ENCODE assay signal across 8 cellular contexts in genomic region chr1:52633291-52633754, GRCh38. TPM values are rescaled to one million over a fixed set of nuclear protein-coding genes. Genes with fewer than 3 reads are reported as not detected.
DNase-seq lines count a peak whose midpoint lies in the region; ATAC-seq, FAIRE-seq and TF ChIP-seq lines count a peak whose summit lies in the region.

No MANE protein-coding gene starts in this region.

- H3K27me3 ChIP-seq in bronchial epithelial cell (ENCODE audit: control insufficient read depth, insufficient read depth, low read length) (no peaks in the 10 kb centered on the region), upper lobe of left lung (peaks cover 0 to 11% (median 5%) of the 10 kb centered on the region in 4 donors)

- no peak for FAIRE-seq in bronchial epithelial cell (lab: Jason Lieb, UNC)

- H3K4me1 ChIP-seq in mucosa of descending colon (ENCODE audit: low read depth) (peaks cover 3% of the 10 kb centered on the region), upper lobe of left lung (peaks cover 7 to 32% (median 18%) of the 10 kb centered on the region in 4 donors)

- H3K27ac ChIP-seq in upper lobe of left lung: peak overlapping the region in 3 of 4 donors; percentile 64 to 84 (median 73)

- WGBS in upper lobe of left lung, 2 donors: 15 to 40% methylated on average over 4 to 30 of the region's 52 CpGs

- H3K4me3 ChIP-seq in bronchial epithelial cell (ENCODE audit: low read depth, low read length): peak overlapping the region; percentile 28
- H3K4me3 ChIP-seq in mucosa of descending colon: no peak overlapping the region
- peak overlapping the region in 3 of 4 donors; percentile 46 to 52 (median 52) for H3K4me3 ChIP-seq in upper lobe of left lung

- no peak for TF ChIP-seq EP300 in upper lobe of left lung (IDR thresholded peaks at IDR 0.05)

- intact Hi-C loops in mucosa of descending colon (cut with DNase I, micrococcal nuclease): no loop called here

- no peak for TF ChIP-seq POLR2A in upper lobe of left lung (IDR thresholded peaks at IDR 0.05)

- peak; percentile 20 for ATAC-seq in mucosa of descending colon
- ATAC-seq in upper lobe of left lung (ENCODE audit: low FRiP score in 2 of 2): peak in 1 of 2 donors; percentile 24
- no peak for ATAC-seq in HG03565 (IDR thresholded peaks at IDR 0.05; ENCODE audit: unreplicated experiment)
- no peak for ATAC-seq in GM21723 (IDR thresholded peaks at IDR 0.05; ENCODE audit: unreplicated experiment)

- no peaks in the 10 kb centered on the region for H3K9me3 ChIP-seq in mucosa of descending colon
- H3K9me3 ChIP-seq in upper lobe of left lung: no peaks in the 10 kb centered on the region

- H3K36me3 ChIP-seq in bronchial epithelial cell (ENCODE audit: control insufficient read depth, insufficient read depth, low read length) (no peaks in the 10 kb centered on the region), mucosa of descending colon (ENCODE audit: low read depth) (no peaks in the 10 kb centered on the region), upper lobe of left lung (no peaks in the 10 kb centered on the region)

- DNase-seq in Daoy (ENCODE audit: low read depth) (peak; percentile 15), T follicular helper cell (ENCODE audit: low read depth) (peak; percentile 2), bronchial epithelial cell (ENCODE audit: low read depth) (no peak), mucosa of descending colon (peak in 2 of 3 donors; percentile 37 to 58), upper lobe of left lung (peak in 1 of 2 donors; percentile 90), cerebellum (ENCODE audit: low spot score) (no peak)

- TF ChIP-seq CTCF in bronchial epithelial cell (IDR thresholded peaks at IDR 0.05; ENCODE audit: insufficient read depth, low read length, severe bottlenecking) (no peak), mucosa of descending colon (IDR thresholded peaks at IDR 0.05) (no peak), upper lobe of left lung (IDR thresholded peaks at IDR 0.05) (no peak)

RNA-seq across cellular contexts. Expression of gene SHISAL2A, which starts 0.4 kb away (rescaled TPM):
- 0.17 TPM in 1 of 2 replicates, not detected in the other for total RNA-seq in Daoy (2014; rRNA removed; shearing (Covaris generic))
- total RNA-seq in bronchial epithelial cell (not detected in 2 replicates), mucosa of descending colon (under 1 TPM in 2 of 3 donors, not detected in 1; 0.72 to 0.78 TPM), upper lobe of left lung (10 to 100 TPM in 1 of 6 donors, 1 to 10 TPM in 1, under 1 TPM in 1, not detected in 3; 0.24 to 10.5 (median 3.0) TPM), cerebellum (not detected)

RNA-seq across cellular contexts. Expression of gene GPX7, which starts 31.2 kb away (rescaled TPM):
- total RNA-seq in Daoy (2014; rRNA removed; shearing (Covaris generic)): 12.7 and 25.4 TPM in 2 replicates
- total RNA-seq in bronchial epithelial cell (1.1 and 1.7 TPM in 2 replicates), mucosa of descending colon (1 to 10 TPM in 2 of 3 donors, under 1 TPM in 1; 0.46 to 7.8 (median 4.0) TPM), upper lobe of left lung (10 to 100 TPM in 1 of 6 donors, 1 to 10 TPM in 5; 4.3 to 11.5 (median 9.2) TPM), cerebellum (29.5 TPM)

Comparison
In these comparisons a context has a peak if more than half of its experiments do, and no peak if none do; other contexts are left out.
1. DNase-seq: peak in Daoy (single experiment), T follicular helper cell (single experiment) and mucosa of descending colon (2 of 3); none in bronchial epithelial cell (single experiment) and cerebellum (single experiment).